In the genomic region with DNA sequence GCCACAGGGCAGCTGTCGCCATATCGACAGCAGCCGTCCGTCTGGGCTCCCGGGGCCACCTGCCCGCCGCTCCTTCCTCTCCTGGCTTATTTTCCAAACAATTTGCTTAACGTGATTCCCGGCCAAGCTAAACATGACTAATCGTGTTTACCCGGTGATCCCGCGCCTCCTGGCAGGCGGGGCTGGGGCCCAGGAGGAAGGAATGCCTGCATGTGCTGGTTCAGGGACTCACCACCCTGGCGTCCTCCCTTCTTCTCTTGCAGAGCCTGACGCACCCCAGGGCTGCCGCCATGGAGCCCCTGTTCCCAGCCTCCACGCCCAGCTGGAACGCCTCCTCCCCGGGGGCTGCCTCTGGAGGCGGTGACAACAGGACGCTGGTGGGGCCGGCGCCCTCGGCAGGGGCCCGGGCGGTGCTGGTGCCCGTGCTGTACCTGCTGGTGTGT, we compare ENCODE assay signal across 10 cellular contexts. TPM values are rescaled to one million over a fixed set of nuclear protein-coding genes. Genes with fewer than 3 reads are reported as not detected.
A peak's percentile ranks its signal among the peaks of the same experiment; 100 is the strongest.
DNase-seq lines count a peak whose midpoint lies in the region; ATAC-seq, FAIRE-seq and TF ChIP-seq lines count a peak whose summit lies in the region.
"Had no signal": no experiment of that assay in that cellular context is flagged by ENCODE, and none has a peak within 500 bp of the region (broad histone marks: within the 10 kb centered on the region; RNA-seq: fewer than 3 reads in every experiment).

No MANE protein-coding gene starts in this region.

- POLR2A ChIA-PET in A549 (lab: Yijun Ruan, JAX), result interaction anchor here (1.1 kb wide), 1 partner anchor 15 kb away, joined by 4 read pairs; no protein-coding TSS in a partner anchor
- POLR2A ChIA-PET in T-cell (lab: Charles Lee), result no interaction called here

- H3K36me3 Mint-ChIP-seq in T-cell, result no peaks in the 10 kb centered on the region

- no peak overlapping the region for H3K27ac Mint-ChIP-seq in T-cell
- H3K27ac Mint-ChIP-seq: activated T-helper 1 cell treated with anti-CD3 and anti-CD28 coated beads, Interleukin-12 subunit alpha, Interleukin-12 subunit beta, Interleukin-2, Interleukin-4 antibody, amounts not matched to agents 30 ng/mL and 10 ng/mL and 1 ng/mL, durations not matched to agents 14 hours and 24 hours and 36 hours; stimulated activated naive CD8-positive, alpha-beta T cell treated with anti-CD3 and anti-CD28 coated beads, Interleukin-15, Interleukin-2, amounts not matched to agents 100 ng/mL and 50 ng/mL, for 24 hours had no signal

- TF ChIP-seq EP300 in A549 (IDR thresholded peaks at IDR 0.05), result no peak

- no peaks in the 10 kb centered on the region for H3K4me1 Mint-ChIP-seq in T-cell

- H3K9me3 ChIP-seq in A549 (no peaks in the 10 kb centered on the region), kidney (ENCODE audit: control insufficient read depth in 1 of 2, low read length in 2 of 2) (no peaks in the 10 kb centered on the region)

- H3K9me3 Mint-ChIP-seq in T-cell, result no peaks in the 10 kb centered on the region
- H3K9me3 Mint-ChIP-seq: activated T-helper 1 cell treated with anti-CD3 and anti-CD28 coated beads, Interleukin-12 subunit alpha, Interleukin-12 subunit beta, Interleukin-2, Interleukin-4 antibody, amounts not matched to agents 30 ng/mL and 10 ng/mL and 1 ng/mL, durations not matched to agents 14 hours and 24 hours and 36 hours; stimulated activated naive CD8-positive, alpha-beta T cell treated with anti-CD3 and anti-CD28 coated beads, Interleukin-15, Interleukin-2, amounts not matched to agents 100 ng/mL and 50 ng/mL, for 24 hours had no signal

- H3K4me1 ChIP-seq in A549 (peaks cover 49% of the 10 kb centered on the region), kidney (ENCODE audit: control insufficient read depth in 1 of 2, insufficient read depth in 1 of 2, low read depth in 1 of 2, low read length in 2 of 2) (peaks cover 0 to 6% of the 10 kb centered on the region in 2 donors)

- H3K9ac ChIP-seq in kidney (ENCODE audit: low read length in 2 of 2), result no peak overlapping the region

- ATAC-seq in A549 (peak; percentile 72 to 84), HG03469 (IDR thresholded peaks at IDR 0.05; ENCODE audit: unreplicated experiment) (no peak), T-cell (replicated peaks in 1 of 4) (no peak)

- peak overlapping the region; percentile 12; the same call in 1 of the 3 replicates for H3K4me3 ChIP-seq in A549
- no peak overlapping the region for H3K4me3 ChIP-seq in kidney (ENCODE audit: low read length in 2 of 2)

- peak overlapping the region; percentile 24 to 72; a peak in 3 of 6 replicates for H3K27ac ChIP-seq in A549
- H3K27ac ChIP-seq in kidney (ENCODE audit: low read depth in 2 of 2, low read length in 2 of 2), result no peak overlapping the region

- TF ChIP-seq RAD21 in A549 (conservative IDR thresholded peaks at IDR 0.05 in 1 of 2, IDR thresholded peaks at IDR 0.05 in 1 of 2), result no peak

- no peak for TF ChIP-seq CTCF in A549 (IDR thresholded peaks at IDR 0.05)
- TF ChIP-seq CTCF in kidney (IDR thresholded peaks at IDR 0.05; ENCODE audit: borderline replicate concordance, extremely low read depth, insufficient read depth), result no peak

- CTCF ChIA-PET in A549 (lab: Yijun Ruan, JAX), result interaction anchor here (1.0 to 11.9 kb wide), 4 partner anchors 10 to 22 kb away, joined by 3 to 108 read pairs (median 4); no protein-coding TSS in a partner anchor
- CTCF ChIA-PET in T-cell (lab: Charles Lee), result no interaction called here

- H3K27me3 Mint-ChIP-seq in T-cell, result peaks cover 15 to 43% of the 10 kb centered on the region in 2 donors

- intact Hi-C loops in kidney (cut with DNase I), result no loop called here

- TF ChIP-seq POLR2A in A549 (IDR thresholded peaks at IDR 0.05; ENCODE audit: low read length), result no peak

- H3K4me3 Mint-ChIP-seq in T-cell, result no peak overlapping the region
- H3K4me3 Mint-ChIP-seq: activated T-helper 1 cell treated with anti-CD3 and anti-CD28 coated beads, Interleukin-12 subunit alpha, Interleukin-12 subunit beta, Interleukin-2, Interleukin-4 antibody, amounts not matched to agents 30 ng/mL and 10 ng/mL and 1 ng/mL, durations not matched to agents 14 hours and 24 hours and 36 hours; stimulated activated naive CD8-positive, alpha-beta T cell treated with anti-CD3 and anti-CD28 coated beads, Interleukin-15, Interleukin-2, amounts not matched to agents 100 ng/mL and 50 ng/mL, for 24 hours had no signal

- DNase-seq in A549 (ENCODE audit: low read depth in 1 of 2, low spot score in 1 of 2), result peak; percentile 87 to 93
- DNase-seq in M059J (ENCODE audit: low read depth), result peak; percentile 79
- peak; percentile 84 for DNase-seq in SW480 (ENCODE audit: low spot score)
- DNase-seq in kidney, result peak; percentile 92
- no peak for DNase-seq in germinal center (ENCODE audit: low spot score)
- no peak for DNase-seq in T-cell
- DNase-seq in D341Med (ENCODE audit: low spot score), result no peak

- no peaks in the 10 kb centered on the region for H3K36me3 ChIP-seq in kidney (ENCODE audit: control insufficient read depth in 1 of 2, insufficient read depth in 2 of 2, low read length in 2 of 2)

- WGBS in A549 (ENCODE audit: missing lambda C conversion rate), result 4% methylated on average over 9 of the region's 28 CpGs

- FAIRE-seq in A549 (lab: Jason Lieb, UNC) (no peak), kidney (lab: Jason Lieb, UNC) (no peak)

- H3K4me2 ChIP-seq in A549, result peak overlapping the region; percentile 69

TF ChIP-seq in A549, 52 proteins besides CTCF, POLR2A, EP300 and RAD21 (continues in another document):
- TF ChIP-seq, protein P1, sequence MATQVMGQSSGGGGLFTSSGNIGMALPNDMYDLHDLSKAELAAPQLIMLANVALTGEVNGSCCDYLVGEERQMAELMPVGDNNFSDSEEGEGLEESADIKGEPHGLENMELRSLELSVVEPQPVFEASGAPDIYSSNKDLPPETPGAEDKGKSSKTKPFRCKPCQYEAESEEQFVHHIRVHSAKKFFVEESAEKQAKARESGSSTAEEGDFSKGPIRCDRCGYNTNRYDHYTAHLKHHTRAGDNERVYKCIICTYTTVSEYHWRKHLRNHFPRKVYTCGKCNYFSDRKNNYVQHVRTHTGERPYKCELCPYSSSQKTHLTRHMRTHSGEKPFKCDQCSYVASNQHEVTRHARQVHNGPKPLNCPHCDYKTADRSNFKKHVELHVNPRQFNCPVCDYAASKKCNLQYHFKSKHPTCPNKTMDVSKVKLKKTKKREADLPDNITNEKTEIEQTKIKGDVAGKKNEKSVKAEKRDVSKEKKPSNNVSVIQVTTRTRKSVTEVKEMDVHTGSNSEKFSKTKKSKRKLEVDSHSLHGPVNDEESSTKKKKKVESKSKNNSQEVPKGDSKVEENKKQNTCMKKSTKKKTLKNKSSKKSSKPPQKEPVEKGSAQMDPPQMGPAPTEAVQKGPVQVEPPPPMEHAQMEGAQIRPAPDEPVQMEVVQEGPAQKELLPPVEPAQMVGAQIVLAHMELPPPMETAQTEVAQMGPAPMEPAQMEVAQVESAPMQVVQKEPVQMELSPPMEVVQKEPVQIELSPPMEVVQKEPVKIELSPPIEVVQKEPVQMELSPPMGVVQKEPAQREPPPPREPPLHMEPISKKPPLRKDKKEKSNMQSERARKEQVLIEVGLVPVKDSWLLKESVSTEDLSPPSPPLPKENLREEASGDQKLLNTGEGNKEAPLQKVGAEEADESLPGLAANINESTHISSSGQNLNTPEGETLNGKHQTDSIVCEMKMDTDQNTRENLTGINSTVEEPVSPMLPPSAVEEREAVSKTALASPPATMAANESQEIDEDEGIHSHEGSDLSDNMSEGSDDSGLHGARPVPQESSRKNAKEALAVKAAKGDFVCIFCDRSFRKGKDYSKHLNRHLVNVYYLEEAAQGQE (IDR thresholded peaks at IDR 0.05), result no peak
- TF ChIP-seq KDM1A (IDR thresholded peaks at IDR 0.05; ENCODE audit: low read depth) (no peak), FOSB (CRISPR knock-in tag; IDR thresholded peaks at IDR 0.05) (no peak), EHF (CRISPR knock-in tag; IDR thresholded peaks at IDR 0.05) (no peak), EHMT2 (IDR thresholded peaks at IDR 0.05; ENCODE audit: low read depth) (no peak), GATA3 (IDR thresholded peaks at IDR 0.05; ENCODE audit: borderline replicate concordance) (peak; percentile 86), HOXB13 (CRISPR knock-in tag; IDR thresholded peaks at IDR 0.05; ENCODE audit: low read depth) (no peak), RFX5 (IDR thresholded peaks at IDR 0.05) (no peak), SMC3 (IDR thresholded peaks at IDR 0.05) (no peak), HOXA7 (CRISPR knock-in tag; IDR thresholded peaks at IDR 0.05) (no peak), CEBPB (IDR thresholded peaks at IDR 0.05) (peak in 1 of 2 experiments; percentile 50; a peak in 1 of 4 replicates)
- TF ChIP-seq, protein P2, sequence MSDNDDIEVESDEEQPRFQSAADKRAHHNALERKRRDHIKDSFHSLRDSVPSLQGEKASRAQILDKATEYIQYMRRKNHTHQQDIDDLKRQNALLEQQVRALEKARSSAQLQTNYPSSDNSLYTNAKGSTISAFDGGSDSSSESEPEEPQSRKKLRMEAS (IDR thresholded peaks at IDR 0.05), result peak; percentile 95
- TF ChIP-seq, protein P3, sequence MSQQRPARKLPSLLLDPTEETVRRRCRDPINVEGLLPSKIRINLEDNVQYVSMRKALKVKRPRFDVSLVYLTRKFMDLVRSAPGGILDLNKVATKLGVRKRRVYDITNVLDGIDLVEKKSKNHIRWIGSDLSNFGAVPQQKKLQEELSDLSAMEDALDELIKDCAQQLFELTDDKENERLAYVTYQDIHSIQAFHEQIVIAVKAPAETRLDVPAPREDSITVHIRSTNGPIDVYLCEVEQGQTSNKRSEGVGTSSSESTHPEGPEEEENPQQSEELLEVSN (IDR thresholded peaks at IDR 0.05; ENCODE audit: borderline replicate concordance, low read depth), result peak; percentile 84

RNA-seq across cellular contexts. Expression of gene SSTR5, which starts 6.1 kb away (rescaled TPM):
- polyA plus RNA-seq in A549 (2011; rRNA removed) (0.08 TPM in 1 of 2 replicates, not detected in the other), A549 (2017; fragmentation: RNase III; extraction: RNeasy Plus Mini Kit Qiagen cat#74134 plus additional on column Dnase treatment) (0.06 TPM in 1 of 3 replicates, not detected in the others), kidney (ENCODE audit: insufficient read depth, low read depth, low replicate concordance) (not detected)
- 0.09 TPM in 1 of 2 replicates, not detected in the other for polyA plus RNA-seq in A549 (2012; cell fraction: cytosol; rRNA removed)
- 0.09 and 0.17 TPM in 2 replicates for polyA plus RNA-seq in A549 (2012; cell fraction: nucleus; rRNA removed)
- not detected in 2 replicates for polyA minus RNA-seq in A549 (2011; rRNA and poly(A)+ RNA removed)
- not detected in 2 replicates for total RNA-seq in M059J (2014; rRNA removed; shearing (Covaris generic))
- total RNA-seq in kidney (6.7 TPM), T-cell (not detected)
- total RNA-seq: activated T-helper 1 cell treated with anti-CD3 and anti-CD28 coated beads, Interleukin-12 subunit alpha, Interleukin-12 subunit beta, Interleukin-2, Interleukin-4 antibody, amounts not matched to agents 30 ng/mL and 10 ng/mL and 1 ng/mL, durations not matched to agents 14 hours and 24 hours and 36 hours had no signal

RNA-seq across cellular contexts. Expression of gene C1QTNF8, which starts 17.4 kb away (rescaled TPM):
- polyA plus RNA-seq in A549 (2011; rRNA removed) (not detected in 2 replicates), A549 (2017; fragmentation: RNase III; extraction: RNeasy Plus Mini Kit Qiagen cat#74134 plus additional on column Dnase treatment) (not detected in 3 replicates), kidney (ENCODE audit: insufficient read depth, low read depth, low replicate concordance) (not detected)
- not detected in 2 replicates for polyA plus RNA-seq in A549 (2012; cell fraction: cytosol; rRNA removed)
- polyA plus RNA-seq in A549 (2012; cell fraction: nucleus; rRNA removed), result not detected in 2 replicates
- not detected in 2 replicates for polyA minus RNA-seq in A549 (2011; rRNA and poly(A)+ RNA removed)
- total RNA-seq in M059J (2014; rRNA removed; shearing (Covaris generic)), result not detected in 2 replicates
- total RNA-seq in kidney (not detected), T-cell (not detected)
- total RNA-seq: activated T-helper 1 cell treated with anti-CD3 and anti-CD28 coated beads, Interleukin-12 subunit alpha, Interleukin-12 subunit beta, Interleukin-2, Interleukin-4 antibody, amounts not matched to agents 30 ng/mL and 10 ng/mL and 1 ng/mL, durations not matched to agents 14 hours and 24 hours and 36 hours had no signal

Comparison
In these comparisons a context has a peak if more than half of its experiments do, and no peak if none do; other contexts are left out.
1. ATAC-seq: peak in A549 (2 of 2); none in HG03469 (single experiment) and T-cell (0 of 4).
2. DNase-seq: peak in A549 (2 of 2), M059J (single experiment), SW480 (single experiment) and kidney (single experiment); none in germinal center (single experiment), T-cell (0 of 34) and D341Med (single experiment).
3. H3K27ac ChIP-seq: peak in A549 (2 of 2); none in kidney (0 of 2).